Comparison of ENCODE assay signal across 8 cellular contexts in genomic region chrX:53288173-53288572, GRCh38. TPM values are rescaled to one million over a fixed set of nuclear protein-coding genes. Genes with fewer than 3 reads are reported as not detected.
DNase-seq lines count a peak whose midpoint lies in the region; ATAC-seq and TF ChIP-seq lines count a peak whose summit lies in the region.

No MANE protein-coding gene starts in this region.

- no peak for DNase-seq in breast epithelium (ENCODE audit: low spot score in 2 of 2)
- DNase-seq in MCF 10A (ENCODE audit: unreplicated experiment) = no peak
- DNase-seq in T-helper 17 cell = no peak
- peak; percentile 71 for DNase-seq in Right ventricle myocardium superior
- DNase-seq in effector CD8-positive, alpha-beta T cell (lab: John Stamatoyannopoulos, UW) = no peak
- no peak for DNase-seq in prostate gland (ENCODE audit: low spot score)

- intact Hi-C loops in breast epithelium (cut with DNase I; ENCODE audit: low total_unique reads) (no loop called here), MCF 10A (cut with micrococcal nuclease) (no loop called here), Right ventricle myocardium superior (cut with DNase I) (no loop called here), prostate gland (cut with DNase I) (loop anchor here (10.0 kb wide), 1 partner anchor 147 kb away; the partner anchor contains the start of gene HSD17B10)

- ATAC-seq in T-helper 17 cell (peak; percentile 54), Right ventricle myocardium superior (ENCODE audit: poor library complexity) (peak; percentile 70), GM18873 (IDR thresholded peaks at IDR 0.05; ENCODE audit: low FRiP score, unreplicated experiment) (no peak)

- no peaks in the 10 kb centered on the region for H3K9me3 Mint-ChIP-seq in MCF 10A (ENCODE audit: unreplicated experiment)

- POLR2A ChIA-PET in MCF 10A (lab: Yijun Ruan, JAX) = interaction anchor here (0.9 to 1.3 kb wide), 2 partner anchors 9 to 24 kb away, joined by 4 to 7 read pairs; no protein-coding TSS in a partner anchor

- H3K27ac ChIP-seq in breast epithelium = peak overlapping the region; percentile 51 to 80
- H3K27ac ChIP-seq in skeletal muscle tissue (ENCODE audit: low read depth, low read length) = peak overlapping the region; percentile 71
- peak overlapping the region in 1 of 2 donors; percentile 27 for H3K27ac ChIP-seq in prostate gland

- H3K4me1 Mint-ChIP-seq in MCF 10A (ENCODE audit: insufficient read depth, unreplicated experiment) = peaks cover 21% of the 10 kb centered on the region
- H3K4me1 Mint-ChIP-seq in T-helper 17 cell = peaks cover 17% of the 10 kb centered on the region

- no peak for TF ChIP-seq CTCF in breast epithelium (IDR thresholded peaks at IDR 0.05)
- TF ChIP-seq CTCF in MCF 10A (IDR thresholded peaks at IDR 0.05; ENCODE audit: unreplicated experiment) = no peak
- TF ChIP-seq CTCF in prostate gland (IDR thresholded peaks at IDR 0.05) = no peak

- WGBS in prostate gland = 22% methylated on average over 7 of the region's 8 CpGs

- H3K27ac Mint-ChIP-seq in MCF 10A (ENCODE audit: low read depth, unreplicated experiment) = no peak overlapping the region
- peak overlapping the region; percentile 24 for H3K27ac Mint-ChIP-seq in T-helper 17 cell

- H3K36me3 Mint-ChIP-seq in MCF 10A (ENCODE audit: insufficient read depth, unreplicated experiment) (no peaks in the 10 kb centered on the region), T-helper 17 cell (ENCODE audit: low read depth) (no peaks in the 10 kb centered on the region)

- no TSS peak for BruUV-seq in MCF 10A (replicated peaks; lab: Mats Ljungman, UMichigan)

- no peaks in the 10 kb centered on the region for H3K36me3 ChIP-seq in breast epithelium
- no peaks in the 10 kb centered on the region for H3K36me3 ChIP-seq in skeletal muscle tissue (ENCODE audit: control insufficient read depth in 3 of 3, insufficient read depth in 3 of 3, low read length in 3 of 3)
- no peaks in the 10 kb centered on the region for H3K36me3 ChIP-seq in prostate gland

- peaks cover 91% of the 10 kb centered on the region for H3K27me3 Mint-ChIP-seq in MCF 10A (ENCODE audit: insufficient read depth, unreplicated experiment)
- H3K27me3 Mint-ChIP-seq in T-helper 17 cell = peaks cover 4% of the 10 kb centered on the region

- H3K4me3 ChIP-seq in breast epithelium (peak overlapping the region in 1 of 3 donors; percentile 15), skeletal muscle tissue (ENCODE audit: low read length in 3 of 3) (no peak overlapping the region), prostate gland (no peak overlapping the region)

- TF ChIP-seq POLR2A in breast epithelium (IDR thresholded peaks at IDR 0.05) (no peak), prostate gland (IDR thresholded peaks at IDR 0.05) (no peak)

- CTCF ChIA-PET in MCF 10A (lab: Yijun Ruan, JAX) = interaction anchor here (0.7 to 2.5 kb wide), 3 partner anchors 7 to 30 kb away, joined by 3 to 13 read pairs (median 6); no protein-coding TSS in a partner anchor

- H3K4me1 ChIP-seq in breast epithelium = no peaks in the 10 kb centered on the region
- H3K4me1 ChIP-seq in skeletal muscle tissue (ENCODE audit: control insufficient read depth in 3 of 3, insufficient read depth in 3 of 3, low read length in 3 of 3) = peaks cover 16 to 55% (median 46%) of the 10 kb centered on the region in 3 donors
- peaks cover 4% of the 10 kb centered on the region for H3K4me1 ChIP-seq in prostate gland (replicated peaks)

- H3K27me3 ChIP-seq in breast epithelium = peaks cover 0 to 70% of the 10 kb centered on the region in 2 donors
- H3K27me3 ChIP-seq in skeletal muscle tissue (ENCODE audit: control insufficient read depth in 3 of 3, insufficient read depth in 3 of 3, low read length in 3 of 3) = peaks cover 0 to 16% (median 0%) of the 10 kb centered on the region in 3 donors
- no peaks in the 10 kb centered on the region for H3K27me3 ChIP-seq in prostate gland (replicated peaks; ENCODE audit: insufficient read depth)

- no peaks in the 10 kb centered on the region for H3K9me3 ChIP-seq in breast epithelium
- H3K9me3 ChIP-seq in T-helper 17 cell (ENCODE audit: control insufficient read depth, low read length, poor library complexity, severe bottlenecking) = no peaks in the 10 kb centered on the region
- H3K9me3 ChIP-seq in skeletal muscle tissue (ENCODE audit: control insufficient read depth in 3 of 3, low read length in 3 of 3) = no peaks in the 10 kb centered on the region
- no peaks in the 10 kb centered on the region for H3K9me3 ChIP-seq in prostate gland

- no peak overlapping the region for H3K4me3 Mint-ChIP-seq in MCF 10A (ENCODE audit: unreplicated experiment)
- H3K4me3 Mint-ChIP-seq in T-helper 17 cell = peak overlapping the region; percentile 89

- H3K9ac ChIP-seq in skeletal muscle tissue (ENCODE audit: low read depth in 1 of 3, low read length in 3 of 3) = no peak overlapping the region

RNA-seq across cellular contexts. Expression of gene IQSEC2, which starts 6.8 kb away (rescaled TPM):
- total RNA-seq in breast epithelium = 10 to 100 TPM; 16.7 to 18.7 (median 18.3) TPM
- total RNA-seq in MCF 10A (2022) = 19.8 and 23.0 TPM in 2 replicates
- total RNA-seq in T-helper 17 cell = 1 to 10 TPM; 1.9 TPM
- 10.5 TPM for total RNA-seq in Right ventricle myocardium superior
- total RNA-seq in skeletal muscle tissue = 3.1 TPM
- total RNA-seq in prostate gland = 10 to 100 TPM; 19.8 to 38.7 TPM
